28 cellular contexts compared by ENCODE assay signal in the genomic region with DNA sequence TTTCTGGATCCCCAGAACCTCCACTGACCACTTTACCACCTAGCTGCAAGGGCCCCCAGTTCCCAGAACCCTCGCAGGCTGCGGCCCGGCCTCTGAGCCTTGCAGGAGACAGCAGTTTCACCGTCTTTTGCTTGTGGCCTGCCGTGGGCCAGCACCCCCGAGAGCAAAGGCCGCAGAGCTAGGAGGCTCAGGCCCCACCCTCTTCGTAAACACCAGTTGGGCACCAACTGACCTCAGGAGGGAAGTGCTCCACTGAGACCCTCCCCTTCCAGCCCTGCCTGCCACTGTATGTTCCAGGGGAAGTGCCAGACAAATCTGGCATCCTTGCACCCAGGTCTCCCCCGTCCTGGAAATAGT. TPM values are rescaled to one million over a fixed set of nuclear protein-coding genes. Genes with fewer than 3 reads are reported as not detected.
DNase-seq lines count a peak whose midpoint lies in the region; ATAC-seq and TF ChIP-seq lines count a peak whose summit lies in the region.
"Had no signal": no experiment of that assay in that cellular context is flagged by ENCODE, and none has a peak within 500 bp of the region (broad histone marks: within the 10 kb centered on the region; RNA-seq: fewer than 3 reads in every experiment).

No MANE protein-coding gene starts in this region.

- peak overlapping the region; percentile 84 to 95 for H3K27ac Mint-ChIP-seq in stimulated activated naive CD8-positive, alpha-beta T cell treated with anti-CD3 and anti-CD28 coated beads, Interleukin-15, amount 100 ng/mL, for 72 hours
- peak overlapping the region; percentile 53 for H3K27ac Mint-ChIP-seq in type B pancreatic cell
- H3K27ac Mint-ChIP-seq: activated naive CD8-positive, alpha-beta T cell treated with anti-CD3 and anti-CD28 coated beads, Interleukin-2, amount 50 U/mL, for 24 hours; naive thymus-derived CD8-positive, alpha-beta T cell had no signal

- no peak overlapping the region for H3K4me2 ChIP-seq in MM.1S (ENCODE audit: low read depth, low read length)

- no peaks in the 10 kb centered on the region for H3F3A ChIP-seq in MM.1S (ENCODE audit: insufficient read depth, low read length)

- no peak overlapping the region for H3K4me3 ChIP-seq in coronary artery
- H3K4me3 ChIP-seq in mucosa of rectum (ENCODE audit: low read length in 2 of 2) = peak overlapping the region in 1 of 2 donors; percentile 26
- no peak overlapping the region for H3K4me3 ChIP-seq in MM.1S (ENCODE audit: low read length)
- H3K4me3 ChIP-seq: HAP-1, heart right ventricle, psoas muscle, suprapubic skin, vagina had no signal

- H3K36me3 ChIP-seq in mucosa of rectum (ENCODE audit: control insufficient read depth in 2 of 2, insufficient read depth in 2 of 2, low read length in 2 of 2) (no peaks in the 10 kb centered on the region), MM.1S (replicated peaks; ENCODE audit: insufficient read depth, low read length) (no peaks in the 10 kb centered on the region)
- H3K36me3 ChIP-seq: BE2C, HAP-1, heart right ventricle, suprapubic skin, vagina had no signal

- H3K9ac ChIP-seq in mucosa of rectum (ENCODE audit: low read depth in 1 of 2, low read length in 2 of 2) = peak overlapping the region in 1 of 2 donors; percentile 54
- H3K9ac ChIP-seq in MM.1S (ENCODE audit: low read length) = no peak overlapping the region

- H3K27me3 ChIP-seq in mucosa of rectum (ENCODE audit: control insufficient read depth in 2 of 2, insufficient read depth in 2 of 2, low read length in 2 of 2) (no peaks in the 10 kb centered on the region), MM.1S (replicated peaks; ENCODE audit: insufficient read depth, low read length) (no peaks in the 10 kb centered on the region)
- H3K27me3 ChIP-seq: BE2C, heart right ventricle, suprapubic skin, vagina had no signal

- no peak for DNase-seq in stimulated activated naive CD8-positive, alpha-beta T cell treated with anti-CD3 and anti-CD28 coated beads, Interleukin-15, amount 100 ng/mL, for 72 hours
- no peak for DNase-seq in stimulated activated naive CD8-positive, alpha-beta T cell treated with anti-CD3 and anti-CD28 coated beads, Interleukin-15, Interleukin-2, amounts not matched to agents 100 U/mL and 50 U/mL, for 24 hours
- peak; percentile 29 for DNase-seq in coronary artery (ENCODE audit: low spot score)
- DNase-seq in type B pancreatic cell (ENCODE audit: extremely low spot score, unreplicated experiment) = no peak
- no peak for DNase-seq in MM.1S
- DNase-seq in activated gamma-delta T cell treated with Interleukin-2 at 50 U/mL for 16 hours = no peak
- DNase-seq in kidney glomerular epithelial cell (lab: John Stamatoyannopoulos, UW) = no peak
- DNase-seq: activated CD4-positive, alpha-beta T cell treated with anti-CD3 and anti-CD28 coated beads, Interleukin-2, amount 50 U/mL, for 48 hours; activated CD8-positive, alpha-beta memory T cell treated with anti-CD3 and anti-CD28 coated beads, Interleukin-2, amount 50 U/mL, for 48 hours; activated gamma-delta T cell; activated naive CD8-positive, alpha-beta T cell treated with anti-CD3 and anti-CD28 coated beads, Interleukin-2, amount 50 U/mL, for 24 hours; BE2C; cerebellar nuclear complex; COR-L47; DMS79 treated with DMSO at 0.1 percent for 48 hours; erythroblast; heart right ventricle; mesendoderm; naive thymus-derived CD8-positive, alpha-beta T cell; NCI-H1105 treated with DMSO at 0.1 percent for 48 hours; NCI-H2029 treated with DMSO at 0.1 percent for 48 hours; NCI-H226; NCI-H82; psoas muscle had no signal

- no peak for TF ChIP-seq CTCF in coronary artery (IDR thresholded peaks at IDR 0.05)
- TF ChIP-seq CTCF in type B pancreatic cell (conservative IDR thresholded peaks at IDR 0.05) = no peak
- no peak for TF ChIP-seq CTCF in MM.1S (IDR thresholded peaks at IDR 0.05; ENCODE audit: low read length)

- H3K9me3 ChIP-seq in mucosa of rectum (ENCODE audit: control insufficient read depth in 2 of 2, low read length in 2 of 2) = no peaks in the 10 kb centered on the region
- H3K9me3 ChIP-seq in MM.1S (replicated peaks; ENCODE audit: insufficient read depth, low read length) = no peaks in the 10 kb centered on the region
- H3K9me3 ChIP-seq: BE2C, HAP-1, heart right ventricle, psoas muscle, suprapubic skin, vagina had no signal

- H2AFZ ChIP-seq in MM.1S (ENCODE audit: low read length) = no peak overlapping the region

- H3K4me1 Mint-ChIP-seq in stimulated activated naive CD8-positive, alpha-beta T cell treated with anti-CD3 and anti-CD28 coated beads, Interleukin-15, amount 100 ng/mL, for 72 hours = peaks cover 5% of the 10 kb centered on the region
- H3K4me1 Mint-ChIP-seq in type B pancreatic cell (ENCODE audit: unreplicated experiment) = peaks cover 24% of the 10 kb centered on the region
- H3K4me1 Mint-ChIP-seq: naive thymus-derived CD8-positive, alpha-beta T cell had no signal

- no peaks in the 10 kb centered on the region for H3K27me3 Mint-ChIP-seq in stimulated activated naive CD8-positive, alpha-beta T cell treated with anti-CD3 and anti-CD28 coated beads, Interleukin-15, amount 100 ng/mL, for 72 hours
- no peaks in the 10 kb centered on the region for H3K27me3 Mint-ChIP-seq in type B pancreatic cell
- H3K27me3 Mint-ChIP-seq: activated naive CD8-positive, alpha-beta T cell treated with anti-CD3 and anti-CD28 coated beads, Interleukin-2, amount 50 U/mL, for 24 hours had no signal

- no peaks in the 10 kb centered on the region for H3K79me2 ChIP-seq in MM.1S (ENCODE audit: low read length)

- peaks cover 33 to 55% of the 10 kb centered on the region in 2 donors for H3K4me1 ChIP-seq in mucosa of rectum (ENCODE audit: control insufficient read depth in 2 of 2, insufficient read depth in 2 of 2, low read length in 2 of 2)
- H3K4me1 ChIP-seq in MM.1S (ENCODE audit: low read length) = no peaks in the 10 kb centered on the region
- H3K4me1 ChIP-seq: BE2C, HAP-1, psoas muscle, suprapubic skin, vagina had no signal

- H3K9me3 Mint-ChIP-seq in stimulated activated naive CD8-positive, alpha-beta T cell treated with anti-CD3 and anti-CD28 coated beads, Interleukin-15, amount 100 ng/mL, for 72 hours = no peaks in the 10 kb centered on the region
- H3K9me3 Mint-ChIP-seq in type B pancreatic cell = no peaks in the 10 kb centered on the region
- H3K9me3 Mint-ChIP-seq: activated naive CD8-positive, alpha-beta T cell treated with anti-CD3 and anti-CD28 coated beads, Interleukin-2, amount 50 U/mL, for 24 hours; naive thymus-derived CD8-positive, alpha-beta T cell had no signal

- no peaks in the 10 kb centered on the region for H3K36me3 Mint-ChIP-seq in type B pancreatic cell
- H3K36me3 Mint-ChIP-seq: naive thymus-derived CD8-positive, alpha-beta T cell had no signal

- H3K27ac ChIP-seq in coronary artery (no peak overlapping the region), mucosa of rectum (ENCODE audit: low read depth in 2 of 2, low read length in 2 of 2) (peak overlapping the region; percentile 72 to 81), MM.1S (ENCODE audit: low read length) (no peak overlapping the region)
- H3K27ac ChIP-seq: heart right ventricle, psoas muscle, suprapubic skin, vagina had no signal

- H3K4me3 Mint-ChIP-seq in stimulated activated naive CD8-positive, alpha-beta T cell treated with anti-CD3 and anti-CD28 coated beads, Interleukin-15, amount 100 ng/mL, for 72 hours = no peak overlapping the region
- H3K4me3 Mint-ChIP-seq in type B pancreatic cell = no peak overlapping the region
- H3K4me3 Mint-ChIP-seq: activated naive CD8-positive, alpha-beta T cell treated with anti-CD3 and anti-CD28 coated beads, Interleukin-2, amount 50 U/mL, for 24 hours; naive thymus-derived CD8-positive, alpha-beta T cell had no signal

- H3K9me2 ChIP-seq in MM.1S (replicated peaks; ENCODE audit: insufficient read depth, low read length) = no peaks in the 10 kb centered on the region

- no peak for ATAC-seq in stimulated activated naive CD8-positive, alpha-beta T cell treated with anti-CD3 and anti-CD28 coated beads, Interleukin-15, amount 100 ng/mL, for 72 hours
- no peak for ATAC-seq in stimulated activated naive CD8-positive, alpha-beta T cell treated with anti-CD3 and anti-CD28 coated beads, Interleukin-15, Interleukin-2, amounts not matched to agents 100 U/mL and 50 U/mL, for 24 hours
- ATAC-seq: activated naive CD8-positive, alpha-beta T cell treated with anti-CD3 and anti-CD28 coated beads, Interleukin-2, amount 50 U/mL, for 24 hours; heart right ventricle; naive thymus-derived CD8-positive, alpha-beta T cell; psoas muscle had no signal

- no peaks in the 10 kb centered on the region for H4K20me1 ChIP-seq in MM.1S (ENCODE audit: insufficient read depth, low read length)

RNA-seq across cellular contexts. Expression of gene CREB3L1, which starts 23.3 kb away (rescaled TPM):
- 9.8 and 20.8 TPM in 2 replicates for total RNA-seq in type B pancreatic cell (ENCODE audit: low replicate concordance)
- total RNA-seq: naive thymus-derived CD8-positive, alpha-beta T cell had no signal

Comparison
In these comparisons a context has a peak if more than half of its experiments do, and no peak if none do; other contexts are left out.
1. H3K27ac ChIP-seq: peak in mucosa of rectum (2 of 2); none in coronary artery (0 of 2) and MM.1S (single experiment).